Comparison of ENCODE assay signal across 8 cellular contexts in genomic region chr16:88533945-88534641, GRCh38. TPM values are rescaled to one million over a fixed set of nuclear protein-coding genes. Genes with fewer than 3 reads are reported as not detected.
DNase-seq lines count a peak whose midpoint lies in the region; ATAC-seq and TF ChIP-seq lines count a peak whose summit lies in the region.

No MANE protein-coding gene starts in this region.

- CTCF ChIA-PET in activated CD8-positive, alpha-beta memory T cell treated with anti-CD3 and anti-CD28 coated beads, Interleukin-2, amount 10 ng/mL, durations not matched to agents 7 days and 5 days (lab: Charles Lee): interaction anchor here (1.1 kb wide), 1 partner anchor 19 kb away, joined by 3 read pairs; no protein-coding TSS in a partner anchor

- peak overlapping the region; percentile 44 for H3K9ac ChIP-seq in endodermal cell (ENCODE audit: extremely low read depth, low read length, poor library complexity, severe bottlenecking)

- no peak for TF ChIP-seq CTCF in endodermal cell (conservative IDR thresholded peaks at IDR 0.05)

- H3K9me3 ChIP-seq in endodermal cell (ENCODE audit: control insufficient read depth, low read length) (no peaks in the 10 kb centered on the region), mononuclear cell (ENCODE audit: low read depth, low read length) (no peaks in the 10 kb centered on the region)

- 1% methylated on average over 30 to 110 of the region's 113 CpGs for WGBS in endodermal cell (ENCODE audit: insufficient coverage in 1 of 2, insufficient read length in 1 of 2), 2 experiments

- H3K36me3 Mint-ChIP-seq in activated CD8-positive, alpha-beta memory T cell treated with anti-CD3 and anti-CD28 coated beads, Interleukin-2, amount 10 ng/mL, durations not matched to agents 7 days and 5 days: no peaks in the 10 kb centered on the region
- peaks cover 16% of the 10 kb centered on the region for H3K36me3 Mint-ChIP-seq in endodermal cell (ENCODE audit: low read depth)

- H3K9me3 Mint-ChIP-seq in activated CD8-positive, alpha-beta memory T cell treated with anti-CD3 and anti-CD28 coated beads, Interleukin-2, amount 10 ng/mL, durations not matched to agents 7 days and 5 days (ENCODE audit: low read depth): no peaks in the 10 kb centered on the region
- H3K9me3 Mint-ChIP-seq in endodermal cell: no peaks in the 10 kb centered on the region

- H3K4me1 ChIP-seq in endodermal cell (ENCODE audit: control insufficient read depth, insufficient read depth, low read length): peaks cover 23% of the 10 kb centered on the region
- peaks cover 9% of the 10 kb centered on the region for H3K4me1 ChIP-seq in mononuclear cell (ENCODE audit: insufficient read depth, low read length)

- H3K27ac ChIP-seq in endodermal cell (ENCODE audit: low read depth, low read length): no peak overlapping the region

- no peaks in the 10 kb centered on the region for H3K27me3 Mint-ChIP-seq in activated CD8-positive, alpha-beta memory T cell treated with anti-CD3 and anti-CD28 coated beads, Interleukin-2, amount 10 ng/mL, durations not matched to agents 7 days and 5 days
- H3K27me3 Mint-ChIP-seq in endodermal cell (ENCODE audit: insufficient read depth): peaks cover 10% of the 10 kb centered on the region

- H3K4me3 ChIP-seq in endodermal cell (ENCODE audit: low read length) (no peak overlapping the region), mononuclear cell (ENCODE audit: low read length) (peak overlapping the region; percentile 54)

- H3K27ac Mint-ChIP-seq in activated CD8-positive, alpha-beta memory T cell treated with anti-CD3 and anti-CD28 coated beads, Interleukin-2, amount 10 ng/mL, durations not matched to agents 7 days and 5 days: no peak overlapping the region
- no peak overlapping the region for H3K27ac Mint-ChIP-seq in endodermal cell

- peak; percentile 52 for ATAC-seq in GM21515 (IDR thresholded peaks at IDR 0.05; ENCODE audit: unreplicated experiment)
- peak; percentile 87 for ATAC-seq in activated CD8-positive, alpha-beta memory T cell treated with anti-CD3 and anti-CD28 coated beads, Interleukin-2, amount 10 ng/mL, durations not matched to agents 7 days and 5 days

- peak overlapping the region; percentile 42 for H3K4me3 Mint-ChIP-seq in activated CD8-positive, alpha-beta memory T cell treated with anti-CD3 and anti-CD28 coated beads, Interleukin-2, amount 10 ng/mL, durations not matched to agents 7 days and 5 days
- peak overlapping the region; percentile 58 for H3K4me3 Mint-ChIP-seq in endodermal cell

- DNase-seq in D341Med (ENCODE audit: low spot score) (peak; percentile 98), NCI-H1092 (lab: John Stamatoyannopoulos, UW) (peak; percentile 78), endodermal cell (peak; percentile 92), DMS114 treated with DMSO at 0.1 percent for 48 hours (lab: John Stamatoyannopoulos, UW; ENCODE audit: unreplicated experiment) (no peak)
- peak; percentile 83 for DNase-seq in activated CD8-positive, alpha-beta memory T cell treated with anti-CD3 and anti-CD28 coated beads, Interleukin-2, amount 10 ng/mL, durations not matched to agents 7 days and 5 days
- peak; percentile 56 to 61 for DNase-seq in stimulated activated CD8-positive, alpha-beta memory T cell treated with anti-CD3 and anti-CD28 coated beads, Interleukin-2, amount 100 ng/mL, for 1 hour (ENCODE audit: low read depth in 2 of 2)

- H3K27me3 ChIP-seq in endodermal cell (ENCODE audit: control insufficient read depth, insufficient read depth, low read length, poor library complexity, severe bottlenecking): no peaks in the 10 kb centered on the region
- H3K27me3 ChIP-seq in mononuclear cell (ENCODE audit: insufficient read depth, low read length): no peaks in the 10 kb centered on the region

- H3K36me3 ChIP-seq in endodermal cell (ENCODE audit: control insufficient read depth, insufficient read depth, low read length): peaks cover 7% of the 10 kb centered on the region

- H3K4me1 Mint-ChIP-seq in activated CD8-positive, alpha-beta memory T cell treated with anti-CD3 and anti-CD28 coated beads, Interleukin-2, amount 10 ng/mL, durations not matched to agents 7 days and 5 days: peaks cover 11% of the 10 kb centered on the region
- H3K4me1 Mint-ChIP-seq in endodermal cell: peaks cover 5% of the 10 kb centered on the region

RNA-seq across cellular contexts. Expression of gene ZC3H18, which starts 36.1 kb away (rescaled TPM):
- 10 to 100 TPM; 88.1 to 93.9 TPM for total RNA-seq in activated CD8-positive, alpha-beta memory T cell treated with anti-CD3 and anti-CD28 coated beads, Interleukin-2, amount 10 ng/mL, durations not matched to agents 7 days and 5 days
- 10 to 100 TPM; 75.4 to 76.6 TPM for total RNA-seq in endodermal cell
- 68.2 TPM for polyA plus RNA-seq in endodermal cell (2013, experiment 1 of 2)
- polyA plus RNA-seq in endodermal cell (2013, experiment 2 of 2): 57.8 TPM
- 24.7 TPM for total RNA-seq in mononuclear cell
